In the genomic region with DNA sequence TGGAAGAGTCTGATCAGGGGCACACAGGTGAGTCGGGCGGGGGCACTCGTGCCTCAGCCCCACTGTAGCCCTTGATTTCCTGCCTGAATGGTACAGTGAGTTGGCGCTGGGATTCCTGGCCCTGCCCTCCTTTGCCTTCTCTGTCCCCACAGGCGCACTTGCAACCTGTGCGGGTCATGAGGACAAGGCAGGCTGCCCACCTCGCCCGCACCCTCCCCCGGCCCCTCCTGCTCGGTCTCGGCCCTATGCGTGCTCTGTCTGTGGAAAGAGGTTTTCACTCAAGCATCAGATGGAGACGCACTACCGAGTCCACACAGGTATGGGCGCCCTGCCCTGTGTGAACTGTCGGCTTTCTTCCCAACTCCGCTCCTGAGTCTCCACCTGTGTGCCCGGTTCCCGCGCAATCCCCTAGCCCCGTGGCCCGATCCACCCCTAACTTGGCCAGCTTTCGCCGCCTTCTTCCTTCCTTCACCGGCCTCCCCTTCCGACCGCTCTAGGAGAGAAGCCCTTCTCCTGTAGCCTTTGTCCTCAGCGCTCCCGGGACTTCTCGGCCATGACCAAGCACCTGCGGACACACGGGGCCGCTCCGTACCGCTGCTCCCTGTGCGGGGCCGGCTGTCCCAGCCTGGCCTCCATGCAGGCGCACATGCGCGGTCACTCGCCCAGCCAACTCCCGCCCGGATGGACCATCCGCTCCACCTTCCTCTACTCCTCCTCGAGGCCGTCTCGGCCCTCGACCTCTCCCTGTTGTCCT, we compare ENCODE assay signal across 1 cellular context.
TF ChIP-seq lines count a peak whose summit lies in the region.

No MANE protein-coding gene starts in this region.

TF ChIP-seq in SK-N-SH, 30 proteins besides CTCF, POLR2A, EP300 and RAD21:
- TF ChIP-seq RXRA (IDR thresholded peaks at IDR 0.05; ENCODE audit: borderline replicate concordance, low read depth) (no peak), NRF1 (IDR thresholded peaks at IDR 0.05; ENCODE audit: low read depth, low read length) (peak; percentile 58; the same call in 1 of the 2 replicates)
- TF ChIP-seq, protein P1, sequence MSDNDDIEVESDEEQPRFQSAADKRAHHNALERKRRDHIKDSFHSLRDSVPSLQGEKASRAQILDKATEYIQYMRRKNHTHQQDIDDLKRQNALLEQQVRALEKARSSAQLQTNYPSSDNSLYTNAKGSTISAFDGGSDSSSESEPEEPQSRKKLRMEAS (IDR thresholded peaks at IDR 0.05; ENCODE audit: low read depth) = peak; percentile 90
